ENCODE assay signal across 19 cellular contexts in genomic region chr9:136412912-136413420, GRCh38. TPM values are rescaled to one million over a fixed set of nuclear protein-coding genes. Genes with fewer than 3 reads are reported as not detected.
A peak's percentile ranks its signal among the peaks of the same experiment; 100 is the strongest.
DNase-seq lines count a peak whose midpoint lies in the region; ATAC-seq and TF ChIP-seq lines count a peak whose summit lies in the region.
"Had no signal": no experiment of that assay in that cellular context is flagged by ENCODE, and none has a peak within 500 bp of the region (broad histone marks: within the 10 kb centered on the region; RNA-seq: fewer than 3 reads in every experiment).

No MANE protein-coding gene starts in this region.

- H3K27me3 Mint-ChIP-seq in activated CD4-positive, alpha-beta T cell treated with anti-CD3 and anti-CD28 coated beads, Interleukin-2, amount 10 ng/mL, durations not matched to agents 24 days and 14 days: no peaks in the 10 kb centered on the region
- H3K27me3 Mint-ChIP-seq in nephron (ENCODE audit: low read depth) (no peaks in the 10 kb centered on the region), mesothelial cell of epicardium (ENCODE audit: low read depth) (no peaks in the 10 kb centered on the region)
- H3K27me3 Mint-ChIP-seq: T-helper 17 cell had no signal

- H3K4me1 Mint-ChIP-seq in activated CD4-positive, alpha-beta T cell treated with anti-CD3 and anti-CD28 coated beads, Interleukin-2, amount 10 ng/mL, durations not matched to agents 24 days and 14 days: peaks cover 34% of the 10 kb centered on the region
- H3K4me1 Mint-ChIP-seq in nephron (peaks cover 23% of the 10 kb centered on the region), mesothelial cell of epicardium (peaks cover 28% of the 10 kb centered on the region)

- DNase-seq in activated CD4-positive, alpha-beta T cell treated with anti-CD3 and anti-CD28 coated beads, Interleukin-2, amount 10 ng/mL, durations not matched to agents 24 days and 14 days: no peak
- DNase-seq in activated CD4-positive, alpha-beta T cell treated with anti-CD3 and anti-CD28 coated beads for 48 hours: no peak
- DNase-seq in RWPE1 (ENCODE audit: low spot score): no peak
- DNase-seq in mesothelial cell of epicardium (ENCODE audit: low spot score in 2 of 2, unreplicated experiment in 2 of 2): no peak
- DNase-seq: activated effector memory CD4-positive, alpha-beta T cell treated with Interleukin-2 at 50 U/mL for 16 hours; cerebellar nuclear complex; effector memory CD4-positive, alpha-beta T cell; immature natural killer cell; NCI-H1417; NCI-H82; PC-3; right cardiac atrium; stimulated activated naive CD4-positive, alpha-beta T cell; T-helper 17 cell had no signal

- H3K27ac Mint-ChIP-seq in activated CD4-positive, alpha-beta T cell treated with anti-CD3 and anti-CD28 coated beads, Interleukin-2, amount 10 ng/mL, durations not matched to agents 24 days and 14 days: peak overlapping the region; percentile 26
- no peak overlapping the region for H3K27ac Mint-ChIP-seq in nephron
- no peak overlapping the region for H3K27ac Mint-ChIP-seq in mesothelial cell of epicardium
- H3K27ac Mint-ChIP-seq: GM23338, T-helper 17 cell, WTC11 had no signal

- no peaks in the 10 kb centered on the region for H3K9me3 Mint-ChIP-seq in activated CD4-positive, alpha-beta T cell treated with anti-CD3 and anti-CD28 coated beads, Interleukin-2, amount 10 ng/mL, durations not matched to agents 24 days and 14 days
- H3K9me3 Mint-ChIP-seq in nephron (no peaks in the 10 kb centered on the region), mesothelial cell of epicardium (no peaks in the 10 kb centered on the region)
- H3K9me3 Mint-ChIP-seq: GM23338, WTC11 had no signal

- TF ChIP-seq CTCF in RWPE1 (conservative IDR thresholded peaks at IDR 0.05; ENCODE audit: low read depth) (no peak), nephron (IDR thresholded peaks at IDR 0.05; ENCODE audit: unreplicated experiment in 3 of 3) (no peak), mesothelial cell of epicardium (IDR thresholded peaks at IDR 0.05; ENCODE audit: unreplicated experiment) (no peak)

- 0 out of 2 replicates have a peak overlapping the region, but pooled peaks have one; percentile 8 for H3K27ac ChIP-seq in RWPE1
- H3K27ac ChIP-seq: heart left ventricle had no signal

- intact Hi-C loops in activated CD4-positive, alpha-beta T cell treated with anti-CD3 and anti-CD28 coated beads, Interleukin-2, amount 10 ng/mL, durations not matched to agents 24 days and 14 days (cut with micrococcal nuclease): loop anchor here (5.0 kb wide), 2 partner anchors 134 to 166 kb away; partner anchors contain the start of genes NOTCH1 and QSOX2

- no peak for ATAC-seq in GM18520 (IDR thresholded peaks at IDR 0.05; ENCODE audit: unreplicated experiment)
- ATAC-seq: GM23338, heart left ventricle, PC-3, right cardiac atrium, T-helper 17 cell, WTC11 had no signal

- no peak overlapping the region for H3K4me3 Mint-ChIP-seq in activated CD4-positive, alpha-beta T cell treated with anti-CD3 and anti-CD28 coated beads, Interleukin-2, amount 10 ng/mL, durations not matched to agents 24 days and 14 days
- H3K4me3 Mint-ChIP-seq in nephron: peak overlapping the region; percentile 15 to 55 (median 15)
- no peak overlapping the region for H3K4me3 Mint-ChIP-seq in mesothelial cell of epicardium
- H3K4me3 Mint-ChIP-seq: T-helper 17 cell had no signal

- POLR2A ChIA-PET in RWPE1 (lab: Yijun Ruan, JAX; ENCODE audit: low non-redundant PET): interaction anchor here (0.5 to 1.0 kb wide), 2 partner anchors 54 to 68 kb away, joined by 3 to 4 read pairs; no protein-coding TSS in a partner anchor

- H3K36me3 Mint-ChIP-seq in activated CD4-positive, alpha-beta T cell treated with anti-CD3 and anti-CD28 coated beads, Interleukin-2, amount 10 ng/mL, durations not matched to agents 24 days and 14 days (ENCODE audit: low read depth): peaks cover 58% of the 10 kb centered on the region
- H3K36me3 Mint-ChIP-seq in nephron (ENCODE audit: low read depth) (peaks cover 44% of the 10 kb centered on the region), mesothelial cell of epicardium (peaks cover 27% of the 10 kb centered on the region)

- CTCF ChIA-PET in RWPE1 (lab: Yijun Ruan, JAX): interaction anchor here (0.5 to 0.7 kb wide), 2 partner anchors 72 to 116 kb away, joined by 3 read pairs; no protein-coding TSS in a partner anchor

RNA-seq across cellular contexts. Expression of gene PMPCA, which starts 2.5 kb away (rescaled TPM):
- total RNA-seq in activated CD4-positive, alpha-beta T cell treated with anti-CD3 and anti-CD28 coated beads, Interleukin-2, amount 10 ng/mL, durations not matched to agents 24 days and 14 days: 114 and 124 TPM in 2 replicates
- total RNA-seq in mesothelial cell of epicardium: 72.2 to 74.6 TPM (median 72.7 TPM) in 3 replicates

RNA-seq across cellular contexts. Expression of gene ENTR1, which starts 2.6 kb away (rescaled TPM):
- 56.4 and 60.0 TPM in 2 replicates for total RNA-seq in activated CD4-positive, alpha-beta T cell treated with anti-CD3 and anti-CD28 coated beads, Interleukin-2, amount 10 ng/mL, durations not matched to agents 24 days and 14 days
- 67.3 to 72.1 TPM (median 71.9 TPM) in 3 replicates for total RNA-seq in mesothelial cell of epicardium

RNA-seq across cellular contexts. Expression of gene SNAPC4, which starts 13.0 kb away (rescaled TPM):
- total RNA-seq in activated CD4-positive, alpha-beta T cell treated with anti-CD3 and anti-CD28 coated beads, Interleukin-2, amount 10 ng/mL, durations not matched to agents 24 days and 14 days: 27.3 and 28.0 TPM in 2 replicates
- total RNA-seq in mesothelial cell of epicardium: 18.2 to 19.3 TPM (median 18.2 TPM) in 3 replicates

RNA-seq across cellular contexts. Expression of gene INPP5E, which starts 26.7 kb away (rescaled TPM):
- total RNA-seq in activated CD4-positive, alpha-beta T cell treated with anti-CD3 and anti-CD28 coated beads, Interleukin-2, amount 10 ng/mL, durations not matched to agents 24 days and 14 days: 19.6 and 20.6 TPM in 2 replicates
- 22.1 to 24.6 TPM (median 23.3 TPM) in 3 replicates for total RNA-seq in mesothelial cell of epicardium

RNA-seq across cellular contexts. Expression of gene CARD9, which starts 39.5 kb away (rescaled TPM):
- 7.8 and 9.2 TPM in 2 replicates for total RNA-seq in activated CD4-positive, alpha-beta T cell treated with anti-CD3 and anti-CD28 coated beads, Interleukin-2, amount 10 ng/mL, durations not matched to agents 24 days and 14 days
- total RNA-seq in mesothelial cell of epicardium: 3.6 to 4.9 TPM (median 4.0 TPM) in 3 replicates

Comparison
In these comparisons a context has a peak if more than half of its experiments do, and no peak if none do; other contexts are left out.
1. H3K4me3 Mint-ChIP-seq: peak in nephron (3 of 3); none in activated CD4-positive, alpha-beta T cell treated with anti-CD3 and anti-CD28 coated beads, Interleukin-2, amount 10 ng/mL, durations not matched to agents 24 days and 14 days (single experiment) and mesothelial cell of epicardium (single experiment).